ENCODE assay signal across 8 cellular contexts in the genomic region with DNA sequence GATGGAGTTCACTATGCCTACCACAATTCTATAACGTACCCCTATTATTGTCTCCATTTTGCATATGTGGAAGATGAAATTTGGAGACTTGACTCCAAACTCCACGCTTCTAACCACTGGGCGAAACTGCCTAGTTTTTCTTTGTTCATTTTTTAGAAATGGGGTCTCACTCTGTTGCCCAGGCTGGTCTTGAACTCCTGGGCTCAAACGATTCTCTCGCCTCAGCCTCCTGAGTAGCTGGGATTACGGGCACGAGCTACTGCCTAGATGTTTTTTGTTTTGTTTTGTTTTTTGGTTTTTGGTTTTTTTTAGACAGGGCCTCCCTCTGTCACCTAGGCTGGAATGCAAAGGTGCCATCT. TPM values are rescaled to one million over a fixed set of nuclear protein-coding genes. Genes with fewer than 3 reads are reported as not detected.
DNase-seq lines count a peak whose midpoint lies in the region; ATAC-seq and TF ChIP-seq lines count a peak whose summit lies in the region.

No MANE protein-coding gene starts in this region.

- peak overlapping the region; percentile 99 for H3K4me3 Mint-ChIP-seq in endothelial cell (ENCODE audit: unreplicated experiment)

- H3K27me3 ChIP-seq in MM.1S (replicated peaks; ENCODE audit: insufficient read depth, low read length) (no peaks in the 10 kb centered on the region), sigmoid colon (no peaks in the 10 kb centered on the region)

- no peak for DNase-seq in MM.1S
- no peak for DNase-seq in endothelial cell (ENCODE audit: low spot score)
- no peak for DNase-seq in sigmoid colon
- no peak for DNase-seq in NCI-H69 (lab: John Stamatoyannopoulos, UW)
- DNase-seq in midbrain (lab: John Stamatoyannopoulos, UW): no peak
- DNase-seq in NCI-H1694 (lab: John Stamatoyannopoulos, UW): no peak

- H3K9me3 ChIP-seq in MM.1S (replicated peaks; ENCODE audit: insufficient read depth, low read length): no peaks in the 10 kb centered on the region
- no peaks in the 10 kb centered on the region for H3K9me3 ChIP-seq in sigmoid colon

- H3K9me2 ChIP-seq in MM.1S (replicated peaks; ENCODE audit: insufficient read depth, low read length): no peaks in the 10 kb centered on the region

- peak overlapping the region; percentile 72; the same call in 1 of the 2 replicates for H3K27ac ChIP-seq in MM.1S (ENCODE audit: low read length)
- peak overlapping the region; percentile 84 to 89 (median 88) for H3K27ac ChIP-seq in sigmoid colon

- peak overlapping the region; percentile 90 for H2AFZ ChIP-seq in MM.1S (ENCODE audit: low read length)

- H3K9ac ChIP-seq in MM.1S (ENCODE audit: low read length): peak overlapping the region; percentile 95; the same call in 1 of the 2 replicates

- WGBS in sigmoid colon, 2 donors: 33 to 51% methylated on average over 7 of the region's 7 CpGs

- no peak for TF ChIP-seq CTCF in MM.1S (IDR thresholded peaks at IDR 0.05; ENCODE audit: low read length)
- no peak for TF ChIP-seq CTCF in endothelial cell (IDR thresholded peaks at IDR 0.05; ENCODE audit: unreplicated experiment)
- peak in 1 of 4 experiments; percentile 16 for TF ChIP-seq CTCF in sigmoid colon (IDR thresholded peaks at IDR 0.05)

- TF ChIP-seq EP300 in sigmoid colon (IDR thresholded peaks at IDR 0.05): no peak

- peak; percentile 13 for ATAC-seq in GM18907 (IDR thresholded peaks at IDR 0.05; ENCODE audit: unreplicated experiment)
- no peak for ATAC-seq in GM18873 (IDR thresholded peaks at IDR 0.05; ENCODE audit: low FRiP score, unreplicated experiment)

- H3K4me1 ChIP-seq in MM.1S (ENCODE audit: low read length) (peaks cover 19% of the 10 kb centered on the region; the same call in 1 of the 2 replicates), sigmoid colon (peaks cover 0 to 42% (median 34%) of the 10 kb centered on the region in 4 donors)

- peak overlapping the region; percentile 58 for H3K4me2 ChIP-seq in MM.1S (ENCODE audit: low read depth, low read length)

- peak overlapping the region; percentile 93 for H3K4me3 ChIP-seq in MM.1S (ENCODE audit: low read length)
- H3K4me3 ChIP-seq in sigmoid colon: peak overlapping the region in 2 of 4 donors; percentile 60 to 64

- intact Hi-C loops in sigmoid colon (cut with DNase I): loop anchor here (2.0 to 5.0 kb wide), 3 partner anchors 31 to 285 kb away; a partner anchor contains a TSS

- H3K27me3 Mint-ChIP-seq in endothelial cell (ENCODE audit: unreplicated experiment): peaks cover 13% of the 10 kb centered on the region

- peaks cover 5% of the 10 kb centered on the region; the same call in 1 of the 2 replicates for H3F3A ChIP-seq in MM.1S (ENCODE audit: insufficient read depth, low read length)

- peaks cover 44% of the 10 kb centered on the region for H3K79me2 ChIP-seq in MM.1S (ENCODE audit: low read length)

- TF ChIP-seq POLR2A in sigmoid colon (IDR thresholded peaks at IDR 0.05): no peak

- H3K9me3 Mint-ChIP-seq in endothelial cell (ENCODE audit: unreplicated experiment): no peaks in the 10 kb centered on the region

- H3K4me1 Mint-ChIP-seq in endothelial cell (ENCODE audit: unreplicated experiment): peaks cover 32% of the 10 kb centered on the region

- peak overlapping the region; percentile 99 for H3K27ac Mint-ChIP-seq in endothelial cell (ENCODE audit: unreplicated experiment)

- peaks cover 11% of the 10 kb centered on the region; the same call in 1 of the 2 replicates for H3K36me3 ChIP-seq in MM.1S (replicated peaks; ENCODE audit: insufficient read depth, low read length)
- H3K36me3 ChIP-seq in sigmoid colon: peaks cover 0 to 31% (median 18%) of the 10 kb centered on the region in 4 donors

- peaks cover 27% of the 10 kb centered on the region for H4K20me1 ChIP-seq in MM.1S (ENCODE audit: insufficient read depth, low read length)

- peaks cover 18% of the 10 kb centered on the region for H3K36me3 Mint-ChIP-seq in endothelial cell (ENCODE audit: low read depth, unreplicated experiment)

RNA-seq across cellular contexts. Expression of a gene that starts 0.6 kb away (rescaled TPM):
- total RNA-seq in endothelial cell (ENCODE audit: unreplicated experiment) (1,571 TPM), sigmoid colon (1,000 to 10,000 TPM in 2 of 4 donors, 100 to 1,000 TPM in 2; 920 to 2,637 (median 1,036) TPM)
- polyA plus RNA-seq in sigmoid colon: 1,000 to 10,000 TPM; 1,772 to 3,640 (median 2,133) TPM

RNA-seq across cellular contexts. Expression of a gene that starts 45.5 kb away (rescaled TPM):
- total RNA-seq in endothelial cell (ENCODE audit: unreplicated experiment) (1.8 TPM), sigmoid colon (10 to 100 TPM; 10.7 to 24.9 (median 14.6) TPM)
- 1 to 10 TPM in 1 of 3 donors, under 1 TPM in 1, not detected in 1; 0.60 to 1.5 TPM for polyA plus RNA-seq in sigmoid colon
